Comparison of ENCODE assay signal across 27 cellular contexts in the genomic region with DNA sequence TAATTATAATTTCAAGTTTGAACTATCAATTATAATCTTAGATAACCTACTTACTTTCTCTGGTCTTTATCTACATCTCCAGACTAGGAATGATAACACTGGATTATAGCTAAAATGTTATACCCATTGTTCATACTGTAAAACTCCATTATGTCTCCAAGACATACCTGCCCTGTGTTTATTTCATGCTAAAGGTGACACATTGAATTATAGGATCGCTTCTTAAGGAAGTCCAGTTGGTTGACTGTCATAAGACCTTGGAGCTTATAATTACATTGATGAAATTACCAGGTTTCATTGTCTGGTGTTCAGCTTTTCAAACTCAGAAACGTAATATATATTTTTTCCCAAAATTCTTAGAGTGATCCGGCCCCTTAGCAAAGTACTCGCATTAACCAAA. TPM values are rescaled to one million over a fixed set of nuclear protein-coding genes. Genes with fewer than 3 reads are reported as not detected.
"Had no signal": no experiment of that assay in that cellular context is flagged by ENCODE, and none has a peak within 500 bp of the region (broad histone marks: within the 10 kb centered on the region; RNA-seq: fewer than 3 reads in every experiment).

No MANE protein-coding gene starts in this region.

- H3K4me1 ChIP-seq: ascending aorta, body of pancreas had no signal

- H3K27me3 ChIP-seq: ascending aorta, body of pancreas had no signal

- H3K4me3 ChIP-seq: ascending aorta, body of pancreas had no signal

- ATAC-seq: activated CD4-positive, CD25-positive, alpha-beta regulatory T cell treated with anti-CD3 and anti-CD28 coated beads, Interleukin-2, amount 50 U/mL, for 24 hours; activated CD8-positive, alpha-beta T cell treated with anti-CD3 and anti-CD28 coated beads, Interleukin-2, amount 10 ng/mL, durations not matched to agents 7 days and 5 days; activated naive CD4-positive, alpha-beta T cell treated with anti-CD3 and anti-CD28 coated beads, Interleukin-2, amount 50 U/mL, for 72 hours; activated naive CD8-positive, alpha-beta T cell treated with anti-CD3 and anti-CD28 coated beads, Interleukin-2, amount 50 U/mL, for 24 hours; body of pancreas had no signal

- H3K9me3 ChIP-seq: ascending aorta, body of pancreas, SK-N-SH had no signal

- DNase-seq: activated CD4-positive, alpha-beta T cell treated with anti-CD3 and anti-CD28 coated beads for 4 hours; activated CD8-positive, alpha-beta memory T cell treated with anti-CD3 and anti-CD28 coated beads, Interleukin-2, amount 50 U/mL, for 48 hours; activated CD8-positive, alpha-beta T cell treated with anti-CD3 and anti-CD28 coated beads, Interleukin-2, amount 10 ng/mL, durations not matched to agents 7 days and 5 days; activated effector memory CD4-positive, alpha-beta T cell treated with anti-CD3 and anti-CD28 coated beads, Interleukin-2, amount 50 U/mL, for 16 hours; activated naive CD4-positive, alpha-beta T cell treated with Interleukin-2 at 50 U/mL for 16 hours; activated naive CD8-positive, alpha-beta T cell treated with anti-CD3 and anti-CD28 coated beads, Interleukin-2, amount 50 U/mL, for 24 hours; activated T-cell treated with anti-CD3 and anti-CD28 coated beads, Interleukin-2, amount 50 U/mL, for 1 hour; amniotic stem cell; body of pancreas; central memory CD4-positive, alpha-beta T cell; NCI-H1092; NCI-H1417; NCI-H1930; NCI-H2171; NCI-H345; NCI-H510A; NCI-H526 treated with DMSO at 0.1 percent for 48 hours; NK-92 treated with Interleukin-12 subunit alpha and Interleukin-12 subunit beta, amount 100 ng/mL, for 24 hours; OCI-M1; SK-N-SH; SW 1271 had no signal

- H3K27ac ChIP-seq: ascending aorta, body of pancreas, KMS-11 had no signal

- H3K36me3 ChIP-seq: ascending aorta had no signal

RNA-seq across cellular contexts. Expression of a gene that starts 18.7 kb away (rescaled TPM):
- total RNA-seq: activated CD8-positive, alpha-beta T cell treated with anti-CD3 and anti-CD28 coated beads, Interleukin-2, amount 10 ng/mL, durations not matched to agents 7 days and 5 days; activated naive CD4-positive, alpha-beta T cell treated with anti-CD3 and anti-CD28 coated beads, Interleukin-2, amount 50 U/mL, for 72 hours; activated T-helper 1 cell treated with anti-CD3 and anti-CD28 coated beads, Interleukin-12 subunit alpha, Interleukin-12 subunit beta, Interleukin-2, Interleukin-4 antibody, amounts not matched to agents 30 ng/mL and 10 ng/mL and 1 ng/mL, durations not matched to agents 14 hours and 24 hours and 36 hours; ascending aorta; bronchial epithelial cell had no signal
